ENCODE assay signal across 17 cellular contexts in genomic region chr11:57770793-57771192, GRCh38. TPM values are rescaled to one million over a fixed set of nuclear protein-coding genes. Genes with fewer than 3 reads are reported as not detected.
"Had no signal": no experiment of that assay in that cellular context is flagged by ENCODE, and none has a peak within 500 bp of the region (broad histone marks: within the 10 kb centered on the region; RNA-seq: fewer than 3 reads in every experiment).

No MANE protein-coding gene starts in this region.

- H3K9me3 ChIP-seq: esophagus muscularis mucosa, mucosa of descending colon, neutrophil, tibial nerve had no signal

- H3K27me3 ChIP-seq: cardiac muscle cell, esophagus muscularis mucosa, neutrophil, tibial nerve had no signal

- H3K4me3 ChIP-seq: cardiac muscle cell, esophagus muscularis mucosa, mucosa of descending colon, tibial nerve had no signal

- H3K27ac ChIP-seq: cardiac muscle cell, esophagus muscularis mucosa, neutrophil had no signal

- H3K27ac Mint-ChIP-seq: activated naive CD4-positive, alpha-beta T cell treated with anti-CD3 and anti-CD28 coated beads for 36 hours; activated T-helper 2 cell treated with anti-CD3 and anti-CD28 coated beads, Interferon-gamma antibody, Interleukin-2, Interleukin-4, amounts not matched to agents 10 μg/mL and 5 μg/mL and 100 μg/mL, durations not matched to agents 14 hours and 24 hours and 36 hours had no signal

- H3K36me3 ChIP-seq: cardiac muscle cell, esophagus muscularis mucosa, neutrophil, tibial nerve had no signal

- ATAC-seq: mucosa of descending colon; naive thymus-derived CD8-positive, alpha-beta T cell; stimulated activated naive B cell treated with anti-CD40 and anti-IgM and Interleukin-4, amounts not matched to agents 10 μg/mL and 1 μg/mL and 100 μg/mL, for 72 hours had no signal

- H3K4me3 Mint-ChIP-seq: activated naive CD4-positive, alpha-beta T cell treated with anti-CD3 and anti-CD28 coated beads for 36 hours; naive thymus-derived CD8-positive, alpha-beta T cell; stimulated activated naive B cell treated with anti-CD40 and anti-IgM and Interleukin-4, amounts not matched to agents 10 μg/mL and 1 μg/mL and 100 μg/mL, for 72 hours had no signal

- H3K27me3 Mint-ChIP-seq: naive thymus-derived CD8-positive, alpha-beta T cell; stimulated activated naive B cell treated with anti-CD40 and anti-IgM and Interleukin-4, amounts not matched to agents 10 μg/mL and 1 μg/mL and 100 μg/mL, for 72 hours had no signal

- DNase-seq: activated CD4-positive, CD25-positive, alpha-beta regulatory T cell treated with anti-CD3 and anti-CD28 coated beads, Interleukin-2, amount 50 U/mL, for 72 hours; activated naive CD4-positive, alpha-beta T cell treated with anti-CD3 and anti-CD28 coated beads for 36 hours; activated T-cell treated with anti-CD3 and anti-CD28 coated beads for 4 hours; kidney glomerular epithelial cell; mammary epithelial cell; mucosa of descending colon; naive thymus-derived CD8-positive, alpha-beta T cell; retina; stimulated activated CD4-positive, alpha-beta T cell treated with anti-CD3 and anti-CD28 coated beads, Interleukin-2, amount 100 ng/mL, for 48 hours; stimulated activated naive B cell treated with anti-CD40 and anti-IgM and Interleukin-4, amounts not matched to agents 10 μg/mL and 1 μg/mL and 100 μg/mL, for 72 hours had no signal

- H3K9me3 Mint-ChIP-seq: activated naive CD4-positive, alpha-beta T cell treated with anti-CD3 and anti-CD28 coated beads for 36 hours; activated T-helper 2 cell treated with anti-CD3 and anti-CD28 coated beads, Interferon-gamma antibody, Interleukin-2, Interleukin-4, amounts not matched to agents 10 μg/mL and 5 μg/mL and 100 μg/mL, durations not matched to agents 14 hours and 24 hours and 36 hours; naive thymus-derived CD8-positive, alpha-beta T cell had no signal

RNA-seq across cellular contexts. Expression of gene BTBD18, which starts 19.2 kb away (rescaled TPM):
- total RNA-seq: activated naive CD4-positive, alpha-beta T cell treated with anti-CD3 and anti-CD28 coated beads for 36 hours; activated T-helper 2 cell treated with anti-CD3 and anti-CD28 coated beads, Interferon-gamma antibody, Interleukin-2, Interleukin-4, amounts not matched to agents 10 μg/mL and 5 μg/mL and 100 μg/mL, durations not matched to agents 14 hours and 24 hours and 36 hours; cardiac muscle cell; esophagus muscularis mucosa; mammary epithelial cell; mucosa of descending colon; skeletal muscle tissue; subcutaneous adipose tissue; tibial nerve had no signal
- polyA plus RNA-seq: mammary epithelial cell had no signal
